In genomic region chr14:48703728-48704467, GRCh38 we compare ENCODE assay signal across 15 cellular contexts.
"Had no signal": no experiment of that assay in that cellular context is flagged by ENCODE, and none has a peak within 500 bp of the region (broad histone marks: within the 10 kb centered on the region; RNA-seq: fewer than 3 reads in every experiment).

No MANE protein-coding gene starts in this region.

- H3K4me1 Mint-ChIP-seq: activated CD4-positive, alpha-beta T cell treated with anti-CD3 and anti-CD28 coated beads for 36 hours; immature natural killer cell had no signal

- H3K27me3 Mint-ChIP-seq: activated CD4-positive, alpha-beta T cell treated with anti-CD3 and anti-CD28 coated beads for 36 hours; activated CD8-positive, alpha-beta T cell treated with anti-CD3 and anti-CD28 coated beads for 36 hours; memory B cell; stimulated activated naive CD8-positive, alpha-beta T cell treated with anti-CD3 and anti-CD28 coated beads, Interleukin-15, Interleukin-2, amounts not matched to agents 100 ng/mL and 50 ng/mL, for 24 hours had no signal

- H3K4me3 ChIP-seq: body of pancreas, psoas muscle, thoracic aorta had no signal

- DNase-seq: activated CD4-positive, alpha-beta T cell treated with anti-CD3 and anti-CD28 coated beads for 36 hours; activated CD8-positive, alpha-beta T cell treated with anti-CD3 and anti-CD28 coated beads for 36 hours; activated naive CD4-positive, alpha-beta T cell treated with Interleukin-2 at 50 U/mL for 16 hours; body of pancreas; endodermal cell; erythroblast; immature natural killer cell; psoas muscle; stimulated activated CD4-positive, alpha-beta T cell treated with anti-CD3 and anti-CD28 coated beads, Interleukin-4, amount 100 ng/mL, for 24 hours; T1000; WERI-Rb-1 had no signal

- H3K27me3 ChIP-seq: body of pancreas had no signal

- H3K4me1 ChIP-seq: body of pancreas, psoas muscle had no signal

- H3K9me3 ChIP-seq: body of pancreas, psoas muscle, thoracic aorta had no signal

- H3K27ac ChIP-seq: body of pancreas, psoas muscle, thoracic aorta, WERI-Rb-1 had no signal

- H3K27ac Mint-ChIP-seq: activated CD4-positive, alpha-beta T cell treated with anti-CD3 and anti-CD28 coated beads for 36 hours; activated CD8-positive, alpha-beta T cell treated with anti-CD3 and anti-CD28 coated beads for 36 hours; endodermal cell; immature natural killer cell; memory B cell; nephron; stimulated activated naive CD8-positive, alpha-beta T cell treated with anti-CD3 and anti-CD28 coated beads, Interleukin-15, Interleukin-2, amounts not matched to agents 100 ng/mL and 50 ng/mL, for 24 hours had no signal

- H3K36me3 Mint-ChIP-seq: immature natural killer cell, memory B cell had no signal

- H3K4me3 Mint-ChIP-seq: activated CD4-positive, alpha-beta T cell treated with anti-CD3 and anti-CD28 coated beads for 36 hours; activated CD8-positive, alpha-beta T cell treated with anti-CD3 and anti-CD28 coated beads for 36 hours; endodermal cell; immature natural killer cell; memory B cell; nephron; stimulated activated naive CD8-positive, alpha-beta T cell treated with anti-CD3 and anti-CD28 coated beads, Interleukin-15, Interleukin-2, amounts not matched to agents 100 ng/mL and 50 ng/mL, for 24 hours had no signal

- H3K36me3 ChIP-seq: thoracic aorta, WERI-Rb-1 had no signal
